Comparison of ENCODE assay signal across 22 cellular contexts in genomic region chr15:51181221-51181620, GRCh38.
DNase-seq lines count a peak whose midpoint lies in the region; ATAC-seq and TF ChIP-seq lines count a peak whose summit lies in the region.
"Had no signal": no experiment of that assay in that cellular context is flagged by ENCODE, and none has a peak within 500 bp of the region (broad histone marks: within the 10 kb centered on the region; RNA-seq: fewer than 3 reads in every experiment).

No MANE protein-coding gene starts in this region.

- no peaks in the 10 kb centered on the region for H3K4me1 Mint-ChIP-seq in osteocyte (ENCODE audit: unreplicated experiment)
- H3K4me1 Mint-ChIP-seq in activated CD8-positive, alpha-beta memory T cell treated with anti-CD3 and anti-CD28 coated beads, Interleukin-2, amount 10 ng/mL, durations not matched to agents 7 days and 5 days = no peaks in the 10 kb centered on the region
- H3K4me1 Mint-ChIP-seq: CD4-positive, alpha-beta memory T cell; CD4-positive, CD25-positive, alpha-beta regulatory T cell; CD8-positive, alpha-beta memory T cell had no signal

- CTCF ChIA-PET in activated CD8-positive, alpha-beta memory T cell treated with anti-CD3 and anti-CD28 coated beads, Interleukin-2, amount 10 ng/mL, durations not matched to agents 7 days and 5 days (lab: Charles Lee) = interaction anchor here (0.6 to 3.7 kb wide), 3 partner anchors 7 to 18 kb away, joined by 3 to 17 read pairs (median 4); no protein-coding TSS in a partner anchor

- H3K4me3 Mint-ChIP-seq in osteocyte (ENCODE audit: unreplicated experiment) = no peak overlapping the region
- H3K4me3 Mint-ChIP-seq in activated CD8-positive, alpha-beta memory T cell treated with anti-CD3 and anti-CD28 coated beads, Interleukin-2, amount 10 ng/mL, durations not matched to agents 7 days and 5 days = no peak overlapping the region
- H3K4me3 Mint-ChIP-seq: CD14-positive monocyte; CD4-positive, alpha-beta memory T cell; CD4-positive, CD25-positive, alpha-beta regulatory T cell; CD8-positive, alpha-beta memory T cell had no signal

- DNase-seq in NCI-H446 (lab: John Stamatoyannopoulos, UW) = peak; percentile 23 to 73
- DNase-seq in NCI-H446 treated with DMSO at 0.1 percent for 48 hours (lab: John Stamatoyannopoulos, UW) = peak; percentile 66
- peak; percentile 23 for DNase-seq in osteocyte (ENCODE audit: extremely low spot score, unreplicated experiment)
- DNase-seq in SK-N-DZ (ENCODE audit: low spot score) = no peak
- DNase-seq in activated CD8-positive, alpha-beta memory T cell treated with anti-CD3 and anti-CD28 coated beads, Interleukin-2, amount 10 ng/mL, durations not matched to agents 7 days and 5 days = no peak
- DNase-seq in NCI-H1694 (lab: John Stamatoyannopoulos, UW) = no peak
- DNase-seq: 8988T; ACHN; BE2C; CD4-positive, alpha-beta memory T cell; CD4-positive, CD25-positive, alpha-beta regulatory T cell; CD8-positive, alpha-beta memory T cell; COR-L47; DMS 273 treated with DMSO at 0.1 percent for 48 hours; DMS153; DMS53; DMS79; DND-41; EL; GDM1 had no signal

- TF ChIP-seq CTCF in osteocyte (IDR thresholded peaks at IDR 0.05) = no peak

- no peaks in the 10 kb centered on the region for H3K9me3 Mint-ChIP-seq in osteocyte (ENCODE audit: unreplicated experiment)
- H3K9me3 Mint-ChIP-seq in activated CD8-positive, alpha-beta memory T cell treated with anti-CD3 and anti-CD28 coated beads, Interleukin-2, amount 10 ng/mL, durations not matched to agents 7 days and 5 days (ENCODE audit: low read depth) = peaks cover 2% of the 10 kb centered on the region

- ATAC-seq in activated CD8-positive, alpha-beta memory T cell treated with anti-CD3 and anti-CD28 coated beads, Interleukin-2, amount 10 ng/mL, durations not matched to agents 7 days and 5 days = no peak
- ATAC-seq: GM12878 had no signal

- H3K27ac Mint-ChIP-seq in osteocyte (ENCODE audit: unreplicated experiment) = no peak overlapping the region
- H3K27ac Mint-ChIP-seq in activated CD8-positive, alpha-beta memory T cell treated with anti-CD3 and anti-CD28 coated beads, Interleukin-2, amount 10 ng/mL, durations not matched to agents 7 days and 5 days = no peak overlapping the region
- H3K27ac Mint-ChIP-seq: CD14-positive monocyte; CD4-positive, alpha-beta memory T cell; CD4-positive, CD25-positive, alpha-beta regulatory T cell; CD8-positive, alpha-beta memory T cell had no signal

- no peaks in the 10 kb centered on the region for H3K36me3 Mint-ChIP-seq in osteocyte (ENCODE audit: unreplicated experiment)
- H3K36me3 Mint-ChIP-seq in activated CD8-positive, alpha-beta memory T cell treated with anti-CD3 and anti-CD28 coated beads, Interleukin-2, amount 10 ng/mL, durations not matched to agents 7 days and 5 days = no peaks in the 10 kb centered on the region
- H3K36me3 Mint-ChIP-seq: CD14-positive monocyte; CD4-positive, alpha-beta memory T cell; CD4-positive, CD25-positive, alpha-beta regulatory T cell; CD8-positive, alpha-beta memory T cell had no signal

- peaks cover 58% of the 10 kb centered on the region for H3K27me3 Mint-ChIP-seq in osteocyte (ENCODE audit: unreplicated experiment)
- peaks cover 27% of the 10 kb centered on the region for H3K27me3 Mint-ChIP-seq in activated CD8-positive, alpha-beta memory T cell treated with anti-CD3 and anti-CD28 coated beads, Interleukin-2, amount 10 ng/mL, durations not matched to agents 7 days and 5 days

Comparison
In these comparisons a context has a peak if more than half of its experiments do, and no peak if none do; other contexts are left out.
1. DNase-seq: peak in NCI-H446 (2 of 2), NCI-H446 treated with DMSO at 0.1 percent for 48 hours (single experiment) and osteocyte (single experiment); none in SK-N-DZ (single experiment), activated CD8-positive, alpha-beta memory T cell treated with anti-CD3 and anti-CD28 coated beads, Interleukin-2, amount 10 ng/mL, durations not matched to agents 7 days and 5 days (single experiment) and NCI-H1694 (single experiment).